1 cellular context compared by ENCODE assay signal in genomic region chr3:13195374-13195773, GRCh38.
TF ChIP-seq lines count a peak whose summit lies in the region.

No MANE protein-coding gene starts in this region.

TF ChIP-seq in K562, 482 proteins besides CTCF, POLR2A, EP300 and RAD21 (continued from another document):
- TF ChIP-seq PBX2 (CRISPR knock-in tag; IDR thresholded peaks at IDR 0.05; ENCODE audit: low read depth), result no peak
- peak; percentile 66 for TF ChIP-seq PBX2 (tag; conservative IDR thresholded peaks at IDR 0.05; ENCODE audit: low read depth)
- no peak for TF ChIP-seq ZBTB7A (IDR thresholded peaks at IDR 0.05; ENCODE audit: borderline replicate concordance, control insufficient read depth, low read depth, low read length)
- peak; percentile 69 for TF ChIP-seq MEIS2 (IDR thresholded peaks at IDR 0.05; ENCODE audit: partially characterized antibody)
